Comparison of ENCODE assay signal across 28 cellular contexts in genomic region chr1:169250022-169250421, GRCh38.
DNase-seq lines count a peak whose midpoint lies in the region; ATAC-seq, FAIRE-seq and TF ChIP-seq lines count a peak whose summit lies in the region.
"Had no signal": no experiment of that assay in that cellular context is flagged by ENCODE, and none has a peak within 500 bp of the region (broad histone marks: within the 10 kb centered on the region; RNA-seq: fewer than 3 reads in every experiment).

No MANE protein-coding gene starts in this region.

- H3K4me2 ChIP-seq in keratinocyte (ENCODE audit: control insufficient read depth, extremely low read depth, insufficient read depth, low read depth, low read length) (peak overlapping the region; percentile 12), osteoblast (ENCODE audit: insufficient read depth, low read length) (no peak overlapping the region)

- H3K36me3 ChIP-seq in keratinocyte (ENCODE audit: control insufficient read depth in 2 of 2, extremely low read depth in 1 of 2, insufficient read depth in 2 of 2, low read length in 2 of 2) = no peaks in the 10 kb centered on the region
- H3K36me3 ChIP-seq in osteoblast (ENCODE audit: insufficient read depth, low read length) = no peaks in the 10 kb centered on the region
- H3K36me3 ChIP-seq: pancreas, sigmoid colon, thoracic aorta had no signal

- H3K27ac ChIP-seq in keratinocyte (ENCODE audit: control insufficient read depth, insufficient read depth, low read length) (no peak overlapping the region), osteoblast (ENCODE audit: low read depth, low read length) (no peak overlapping the region)
- H3K27ac ChIP-seq: body of pancreas, coronary artery, pancreas, sigmoid colon, thoracic aorta had no signal

- H3K4me1 ChIP-seq in keratinocyte (ENCODE audit: control insufficient read depth, extremely low read depth, insufficient read depth, low read length) (no peaks in the 10 kb centered on the region), osteoblast (ENCODE audit: insufficient read depth, low read length) (no peaks in the 10 kb centered on the region)
- H3K4me1 ChIP-seq: body of pancreas, sigmoid colon had no signal

- H3K27me3 ChIP-seq in keratinocyte (ENCODE audit: control insufficient read depth, extremely low read depth, insufficient read depth, low read length) = no peaks in the 10 kb centered on the region
- no peaks in the 10 kb centered on the region for H3K27me3 ChIP-seq in osteoblast (ENCODE audit: insufficient read depth, low read length)
- H3K27me3 ChIP-seq: body of pancreas, pancreas, sigmoid colon had no signal

- H3K79me2 ChIP-seq in keratinocyte (ENCODE audit: control insufficient read depth, insufficient read depth, low read length) (no peaks in the 10 kb centered on the region), osteoblast (ENCODE audit: insufficient read depth, low read length) (no peaks in the 10 kb centered on the region)

- no peak for FAIRE-seq in keratinocyte (lab: Jason Lieb, UNC)
- FAIRE-seq: endometrium, K562, pancreas had no signal

- TF ChIP-seq CTCF in choroid plexus epithelial cell (conservative IDR thresholded peaks at IDR 0.05; ENCODE audit: low read depth, low read length) = no peak
- no peak for TF ChIP-seq CTCF in keratinocyte (optimal IDR thresholded peaks at IDR 0.05 in 1 of 3, IDR thresholded peaks at IDR 0.05 in 1 of 3, conservative IDR thresholded peaks at IDR 0.05 in 1 of 3; ENCODE audit: extremely low read depth in 1 of 3, insufficient read depth in 2 of 3, low read length in 3 of 3)
- TF ChIP-seq CTCF in osteoblast (IDR thresholded peaks at IDR 0.05; ENCODE audit: extremely low read depth, low read depth, low read length) = no peak

- intact Hi-C loops in posterior vena cava (cut with DNase I) = no loop called here

- H4K20me1 ChIP-seq in keratinocyte (ENCODE audit: control insufficient read depth, extremely low read depth, insufficient read depth, low read length) (no peaks in the 10 kb centered on the region), osteoblast (ENCODE audit: insufficient read depth, low read length) (no peaks in the 10 kb centered on the region)

- no peaks in the 10 kb centered on the region for H3K9me3 ChIP-seq in keratinocyte (ENCODE audit: control insufficient read depth, low read depth, low read length)
- no peaks in the 10 kb centered on the region for H3K9me3 ChIP-seq in osteoblast (ENCODE audit: low read depth, low read length)
- H3K9me3 ChIP-seq: body of pancreas, pancreas, sigmoid colon, thoracic aorta had no signal

- dilution Hi-C loops in keratinocyte (cut with MboI; ENCODE audit: extremely low pct_ligation_motif_present, low sequenced_read_pairs) = no loop called here

- H2AFZ ChIP-seq in keratinocyte (ENCODE audit: control insufficient read depth, low read length) (no peak overlapping the region), osteoblast (ENCODE audit: low read length) (no peak overlapping the region)

- ATAC-seq in HG03039 (IDR thresholded peaks at IDR 0.05; ENCODE audit: unreplicated experiment) = no peak
- ATAC-seq: activated naive CD4-positive, alpha-beta T cell treated with anti-CD3 and anti-CD28 coated beads, Interleukin-2, amount 50 U/mL, for 72 hours; body of pancreas; CD8-positive, alpha-beta T cell; K562; naive thymus-derived CD4-positive, alpha-beta T cell; stimulated activated naive B cell treated with anti-CD40 and anti-IgM and Interleukin-4, amounts not matched to agents 10 μg/mL and 1 μg/mL and 100 μg/mL, for 72 hours; T-cell had no signal

- H3K9ac ChIP-seq in keratinocyte (ENCODE audit: control insufficient read depth, extremely low read depth, insufficient read depth, low read length) = no peak overlapping the region

- DNase-seq in Daoy (ENCODE audit: low read depth) = peak; percentile 16
- peak; percentile 20 for DNase-seq in LHCN-M2 (ENCODE audit: low read depth)
- DNase-seq in choroid plexus epithelial cell (ENCODE audit: low read depth) = peak; percentile 23
- no peak for DNase-seq in keratinocyte (ENCODE audit: low read depth, low spot score)
- DNase-seq in A172 (ENCODE audit: low spot score) = no peak
- DNase-seq in posterior vena cava (ENCODE audit: low spot score) = no peak
- DNase-seq in osteoblast (ENCODE audit: insufficient read length, low spot score, missing footprints) = no peak
- DNase-seq: activated CD4-positive, alpha-beta T cell treated with anti-CD3 and anti-CD28 coated beads for 4 hours; body of pancreas; CD8-positive, alpha-beta T cell; DND-41; kidney glomerular epithelial cell; mesendoderm; naive thymus-derived CD4-positive, alpha-beta T cell; NCI-H1694 treated with DMSO at 0.1 percent for 48 hours; OCI-M1; pancreas; SHP77; sigmoid colon; stimulated activated CD4-positive, alpha-beta T cell treated with anti-CD3 and anti-CD28 coated beads, Interleukin-1b, Interleukin-23, amount 100 ng/mL, for 48 hours; stimulated activated naive B cell treated with anti-CD40 and anti-IgM and Interleukin-4, amounts not matched to agents 10 μg/mL and 1 μg/mL and 100 μg/mL, for 72 hours; T-cell had no signal

- H3K4me3 ChIP-seq in choroid plexus epithelial cell (ENCODE audit: low read depth, low read length) = no peak overlapping the region
- no peak overlapping the region for H3K4me3 ChIP-seq in keratinocyte (ENCODE audit: control insufficient read depth in 2 of 3, extremely low read depth in 1 of 3, insufficient read depth in 2 of 3, low read depth in 1 of 3, low read length in 3 of 3)
- no peak overlapping the region for H3K4me3 ChIP-seq in osteoblast (ENCODE audit: insufficient read depth, low read length)
- H3K4me3 ChIP-seq: body of pancreas, coronary artery, K562, pancreas, sigmoid colon, thoracic aorta had no signal

- no peaks in the 10 kb centered on the region for H3K9me1 ChIP-seq in keratinocyte (ENCODE audit: control insufficient read depth, extremely low read depth, insufficient read depth, low read length)

Comparison
In these comparisons a context has a peak if more than half of its experiments do, and no peak if none do; other contexts are left out.
1. DNase-seq: peak in Daoy (single experiment), LHCN-M2 (single experiment) and choroid plexus epithelial cell (single experiment); none in keratinocyte (single experiment), A172 (single experiment), posterior vena cava (single experiment) and osteoblast (single experiment).